In genomic region chr4:905485-906214, GRCh38 we compare ENCODE assay signal across 2 cellular contexts.
A peak's percentile ranks its signal among the peaks of the same experiment; 100 is the strongest.
TF ChIP-seq lines count a peak whose summit lies in the region.

No MANE protein-coding gene starts in this region.

TF ChIP-seq in HCT116, 20 proteins besides CTCF, POLR2A, EP300 and RAD21:
- no peak for TF ChIP-seq POLR2AphosphoS5 (IDR thresholded peaks at IDR 0.05; ENCODE audit: low read depth, low read length)
- TF ChIP-seq REST (IDR thresholded peaks at IDR 0.05; ENCODE audit: low read depth): no peak
- no peak for TF ChIP-seq YY1 (IDR thresholded peaks at IDR 0.05; ENCODE audit: extremely low read depth, insufficient replicate concordance, low read depth, low read length)
- no peak for TF ChIP-seq SP1 (IDR thresholded peaks at IDR 0.05; ENCODE audit: low read depth)
- no peak for TF ChIP-seq SRF (IDR thresholded peaks at IDR 0.05; ENCODE audit: low read depth)
- TF ChIP-seq ZFX (IDR thresholded peaks at IDR 0.05): no peak
- TF ChIP-seq EGR1 (IDR thresholded peaks at IDR 0.05; ENCODE audit: low read depth): no peak
- TF ChIP-seq FOSL1 (IDR thresholded peaks at IDR 0.05; ENCODE audit: low read depth): no peak
- no peak for TF ChIP-seq EZH2 (IDR thresholded peaks at IDR 0.05)
- TF ChIP-seq CBX3 (IDR thresholded peaks at IDR 0.05; ENCODE audit: low read depth): no peak
- TF ChIP-seq SIN3A (IDR thresholded peaks at IDR 0.05; ENCODE audit: low read depth): no peak
- no peak for TF ChIP-seq ATF3 (IDR thresholded peaks at IDR 0.05)
- TF ChIP-seq TCF7L2 (IDR thresholded peaks at IDR 0.05; ENCODE audit: borderline replicate concordance, extremely low read depth, insufficient read depth, insufficient read length): no peak
- TF ChIP-seq JUND (IDR thresholded peaks at IDR 0.05): no peak
- TF ChIP-seq EZH2phosphoT487 (IDR thresholded peaks at IDR 0.05; ENCODE audit: borderline replicate concordance): no peak
- no peak for TF ChIP-seq MAX (IDR thresholded peaks at IDR 0.05)
- no peak for TF ChIP-seq ZNF274 (IDR thresholded peaks at IDR 0.05; ENCODE audit: low read depth, low read length)
- no peak for TF ChIP-seq ELF1 (IDR thresholded peaks at IDR 0.05; ENCODE audit: borderline replicate concordance, low read depth)
- TF ChIP-seq CEBPB (IDR thresholded peaks at IDR 0.05; ENCODE audit: low read depth): no peak
- no peak for TF ChIP-seq ZBTB33 (IDR thresholded peaks at IDR 0.05; ENCODE audit: extremely low read depth, insufficient replicate concordance, low read length)

TF ChIP-seq in HepG2, 621 proteins besides CTCF, POLR2A, EP300 and RAD21:
- TF ChIP-seq ZNF781 (CRISPR knock-in tag; IDR thresholded peaks at IDR 0.05; ENCODE audit: borderline replicate concordance, not compliant biosample characterization) (no peak), ZNF350 (CRISPR knock-in tag; IDR thresholded peaks at IDR 0.05; ENCODE audit: borderline replicate concordance, low read depth) (no peak), ZNF280B (CRISPR knock-in tag; IDR thresholded peaks at IDR 0.05; ENCODE audit: borderline replicate concordance) (0 out of 2 replicates have a peak, but pooled peaks have one; percentile 37), CHD4 (IDR thresholded peaks at IDR 0.05; ENCODE audit: borderline replicate concordance, low read length) (peak; percentile 32; the same call in 1 of the 2 replicates), ZBTB33 (CRISPR knock-in tag; IDR thresholded peaks at IDR 0.05) (peak; percentile 88)
